In the genomic region with DNA sequence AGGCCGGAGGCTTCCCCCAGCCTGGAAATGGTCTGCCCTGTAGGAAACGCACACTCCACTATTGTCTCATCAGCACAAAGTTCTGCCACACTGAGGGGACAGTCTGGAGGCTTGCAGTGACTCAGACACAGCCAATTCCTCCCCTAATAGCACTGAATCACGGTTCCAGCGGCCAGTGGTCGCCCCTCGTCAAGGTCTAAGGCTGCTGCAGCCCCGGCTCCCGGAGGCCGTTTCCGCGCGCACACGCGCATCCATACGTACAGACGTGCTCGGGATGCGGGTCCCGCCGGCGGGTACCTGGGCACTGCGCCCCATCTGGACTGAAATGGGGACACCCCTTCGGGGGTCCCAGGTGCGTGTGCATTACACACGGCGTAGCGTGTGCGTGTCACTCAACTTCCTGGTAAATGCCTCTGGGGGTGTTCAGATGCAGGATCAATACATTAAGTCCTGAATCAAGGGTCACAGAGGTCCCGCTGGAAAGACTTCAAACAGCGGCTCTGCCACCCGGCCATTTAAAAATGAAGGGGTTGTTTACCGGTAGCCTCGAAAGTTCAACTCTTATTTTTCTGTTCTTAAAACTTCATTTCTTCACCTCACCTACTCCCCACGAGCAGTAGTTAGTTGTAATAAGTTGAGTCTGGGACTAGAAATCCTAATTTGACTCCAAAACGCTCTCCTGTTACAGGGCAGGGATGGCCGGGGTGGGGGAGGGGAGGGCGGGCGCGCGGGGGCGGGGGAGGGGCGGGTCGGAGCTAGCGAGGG, we compare ENCODE assay signal across 8 cellular contexts. TPM values are rescaled to one million over a fixed set of nuclear protein-coding genes. Genes with fewer than 3 reads are reported as not detected.
DNase-seq lines count a peak whose midpoint lies in the region; ATAC-seq and TF ChIP-seq lines count a peak whose summit lies in the region.

No MANE protein-coding gene starts in this region.

- CTCF ChIA-PET in activated CD8-positive, alpha-beta T cell treated with anti-CD3 and anti-CD28 coated beads for 36 hours (lab: Charles Lee): no interaction called here

- H3K4me3 Mint-ChIP-seq in activated CD4-positive, alpha-beta T cell treated with anti-CD3 and anti-CD28 coated beads, Interleukin-2, amount 10 ng/mL, durations not matched to agents 24 days and 14 days: peak overlapping the region; percentile 80
- peak overlapping the region; percentile 74 for H3K4me3 Mint-ChIP-seq in activated CD8-positive, alpha-beta T cell treated with anti-CD3 and anti-CD28 coated beads for 36 hours

- H3K27ac Mint-ChIP-seq in activated CD4-positive, alpha-beta T cell treated with anti-CD3 and anti-CD28 coated beads, Interleukin-2, amount 10 ng/mL, durations not matched to agents 24 days and 14 days: peak overlapping the region; percentile 67
- H3K27ac Mint-ChIP-seq in activated CD8-positive, alpha-beta T cell treated with anti-CD3 and anti-CD28 coated beads for 36 hours: peak overlapping the region; percentile 25

- H2AFZ ChIP-seq in neuron (ENCODE audit: low read depth, low read length): peak overlapping the region; percentile 31

- peaks cover 30% of the 10 kb centered on the region for H3K4me1 Mint-ChIP-seq in activated CD4-positive, alpha-beta T cell treated with anti-CD3 and anti-CD28 coated beads, Interleukin-2, amount 10 ng/mL, durations not matched to agents 24 days and 14 days
- H3K4me1 Mint-ChIP-seq in activated CD8-positive, alpha-beta T cell treated with anti-CD3 and anti-CD28 coated beads for 36 hours (ENCODE audit: low read depth): peaks cover 17% of the 10 kb centered on the region

- peaks cover 6% of the 10 kb centered on the region for H3K36me3 Mint-ChIP-seq in activated CD4-positive, alpha-beta T cell treated with anti-CD3 and anti-CD28 coated beads, Interleukin-2, amount 10 ng/mL, durations not matched to agents 24 days and 14 days (ENCODE audit: low read depth)
- H3K36me3 Mint-ChIP-seq in activated CD8-positive, alpha-beta T cell treated with anti-CD3 and anti-CD28 coated beads for 36 hours (ENCODE audit: low read depth): peaks cover 3% of the 10 kb centered on the region

- no peaks in the 10 kb centered on the region for H3K9me3 ChIP-seq in neuron (ENCODE audit: low read length)

- peaks cover 67% of the 10 kb centered on the region for H3K27me3 Mint-ChIP-seq in activated CD4-positive, alpha-beta T cell treated with anti-CD3 and anti-CD28 coated beads, Interleukin-2, amount 10 ng/mL, durations not matched to agents 24 days and 14 days
- H3K27me3 Mint-ChIP-seq in activated CD8-positive, alpha-beta T cell treated with anti-CD3 and anti-CD28 coated beads for 36 hours: peaks cover 40% of the 10 kb centered on the region

- no peaks in the 10 kb centered on the region for H3K9me3 Mint-ChIP-seq in activated CD4-positive, alpha-beta T cell treated with anti-CD3 and anti-CD28 coated beads, Interleukin-2, amount 10 ng/mL, durations not matched to agents 24 days and 14 days
- H3K9me3 Mint-ChIP-seq in activated CD8-positive, alpha-beta T cell treated with anti-CD3 and anti-CD28 coated beads for 36 hours: no peaks in the 10 kb centered on the region

- ATAC-seq in activated CD8-positive, alpha-beta T cell treated with anti-CD3 and anti-CD28 coated beads for 36 hours: peak; percentile 13
- no peak for ATAC-seq in HG03469 (IDR thresholded peaks at IDR 0.05; ENCODE audit: unreplicated experiment)
- ATAC-seq in GM19452 (IDR thresholded peaks at IDR 0.05; ENCODE audit: unreplicated experiment): no peak

- peak overlapping the region; percentile 77 for H3K4me3 ChIP-seq in fibroblast of villous mesenchyme (ENCODE audit: low read depth, low read length)
- H3K4me3 ChIP-seq in neuron (ENCODE audit: low read length): peak overlapping the region; percentile 90

- TF ChIP-seq CTCF in activated CD8-positive, alpha-beta T cell treated with anti-CD3 and anti-CD28 coated beads for 36 hours (IDR thresholded peaks at IDR 0.05): no peak
- no peak for TF ChIP-seq CTCF in fibroblast of villous mesenchyme (IDR thresholded peaks at IDR 0.05; ENCODE audit: insufficient read depth, low read depth, low read length)

- intact Hi-C loops in activated CD4-positive, alpha-beta T cell treated with anti-CD3 and anti-CD28 coated beads, Interleukin-2, amount 10 ng/mL, durations not matched to agents 24 days and 14 days (cut with micrococcal nuclease): loop anchor here (10.0 kb wide), 1 partner anchor 759 kb away; no protein-coding TSS in a partner anchor
- intact Hi-C loops in activated CD8-positive, alpha-beta T cell treated with anti-CD3 and anti-CD28 coated beads for 36 hours (cut with micrococcal nuclease): no loop called here

- DNase-seq in activated CD4-positive, alpha-beta T cell treated with anti-CD3 and anti-CD28 coated beads, Interleukin-2, amount 10 ng/mL, durations not matched to agents 24 days and 14 days: peak; percentile 67
- no peak for DNase-seq in activated CD4-positive, alpha-beta T cell treated with anti-CD3 and anti-CD28 coated beads for 1 hour
- DNase-seq in LoVo (ENCODE audit: low spot score) (peak; percentile 9), fibroblast of villous mesenchyme (ENCODE audit: low read depth) (peak; percentile 45)
- peak; percentile 31 for DNase-seq in activated CD8-positive, alpha-beta T cell treated with anti-CD3 and anti-CD28 coated beads for 36 hours

- peaks cover 19% of the 10 kb centered on the region for H3K4me1 ChIP-seq in neuron (ENCODE audit: insufficient read depth, low read length)

- H3K27me3 ChIP-seq in neuron (ENCODE audit: insufficient read depth, low read length): no peaks in the 10 kb centered on the region

- H3K36me3 ChIP-seq in neuron (ENCODE audit: insufficient read depth, low read length): no peaks in the 10 kb centered on the region

- POLR2A ChIA-PET in activated CD8-positive, alpha-beta T cell treated with anti-CD3 and anti-CD28 coated beads for 36 hours (lab: Charles Lee): no interaction called here

RNA-seq across cellular contexts. Expression of gene ZNF516, which starts 0.6 kb away (rescaled TPM):
- total RNA-seq in activated CD4-positive, alpha-beta T cell treated with anti-CD3 and anti-CD28 coated beads, Interleukin-2, amount 10 ng/mL, durations not matched to agents 24 days and 14 days: 0.85 and 1.6 TPM in 2 replicates
- 10 to 100 TPM in 1 of 2 experiments, 1 to 10 TPM in 1; 7.0 to 10.5 TPM for total RNA-seq in activated CD8-positive, alpha-beta T cell treated with anti-CD3 and anti-CD28 coated beads for 36 hours
- total RNA-seq in fibroblast of villous mesenchyme: 50.6 and 53.1 TPM in 2 replicates
